ENCODE assay signal across 2 cellular contexts in genomic region chr19:2274185-2274711, GRCh38.
TF ChIP-seq lines count a peak whose summit lies in the region.

No MANE protein-coding gene starts in this region.

TF ChIP-seq in A549, 52 proteins besides CTCF, POLR2A, EP300 and RAD21:
- TF ChIP-seq EHMT2 (IDR thresholded peaks at IDR 0.05; ENCODE audit: low read depth) (no peak), ZC3H11A (IDR thresholded peaks at IDR 0.05) (no peak), ZFP36 (IDR thresholded peaks at IDR 0.05; ENCODE audit: borderline replicate concordance, partially characterized antibody) (peak; percentile 61)

TF ChIP-seq in GM12878, 131 proteins besides CTCF, POLR2A, EP300 and RAD21:
- no peak for TF ChIP-seq ZBTB11 (CRISPR knock-in tag; IDR thresholded peaks at IDR 0.05)
- no peak for TF ChIP-seq ZZZ3 (IDR thresholded peaks at IDR 0.05; ENCODE audit: control insufficient read depth, insufficient read length, low read depth)
- no peak for TF ChIP-seq FOXK2 (IDR thresholded peaks at IDR 0.05)
- TF ChIP-seq ZBED1 (IDR thresholded peaks at IDR 0.05; ENCODE audit: borderline replicate concordance): no peak
- no peak for TF ChIP-seq NR2C2 (IDR thresholded peaks at IDR 0.05; ENCODE audit: borderline replicate concordance, control insufficient read depth, insufficient read length, low read depth)
- TF ChIP-seq FOS (IDR thresholded peaks at IDR 0.05; ENCODE audit: borderline replicate concordance, extremely low read depth, insufficient read length): no peak
- no peak for TF ChIP-seq BMI1 (IDR thresholded peaks at IDR 0.05; ENCODE audit: borderline replicate concordance)
- TF ChIP-seq SIN3A (IDR thresholded peaks at IDR 0.05; ENCODE audit: low read depth, low read length): no peak
- no peak for TF ChIP-seq SIX5 (IDR thresholded peaks at IDR 0.05; ENCODE audit: low read depth, low read length, severe bottlenecking)
- TF ChIP-seq IRF3 (IDR thresholded peaks at IDR 0.05): no peak
- no peak for TF ChIP-seq TCF12 (IDR thresholded peaks at IDR 0.05; ENCODE audit: low read depth, low read length)
- TF ChIP-seq ZSCAN29 (IDR thresholded peaks at IDR 0.05): no peak
- TF ChIP-seq LARP7 (IDR thresholded peaks at IDR 0.05): no peak
- TF ChIP-seq HDAC2 (IDR thresholded peaks at IDR 0.05): no peak
- TF ChIP-seq HCFC1 (IDR thresholded peaks at IDR 0.05; ENCODE audit: low read length): no peak
- no peak for TF ChIP-seq MEF2B (IDR thresholded peaks at IDR 0.05; ENCODE audit: partially characterized antibody, poor library complexity, severe bottlenecking)
- no peak for TF ChIP-seq MAX (IDR thresholded peaks at IDR 0.05; ENCODE audit: low read depth, low read length)
- no peak for TF ChIP-seq NR2C1 (IDR thresholded peaks at IDR 0.05)
- no peak for TF ChIP-seq ZBTB33 (IDR thresholded peaks at IDR 0.05)
- no peak for TF ChIP-seq NRF1 (conservative IDR thresholded peaks at IDR 0.05; ENCODE audit: low read depth, low read length)
